Comparison of ENCODE assay signal across 14 cellular contexts in the genomic region with DNA sequence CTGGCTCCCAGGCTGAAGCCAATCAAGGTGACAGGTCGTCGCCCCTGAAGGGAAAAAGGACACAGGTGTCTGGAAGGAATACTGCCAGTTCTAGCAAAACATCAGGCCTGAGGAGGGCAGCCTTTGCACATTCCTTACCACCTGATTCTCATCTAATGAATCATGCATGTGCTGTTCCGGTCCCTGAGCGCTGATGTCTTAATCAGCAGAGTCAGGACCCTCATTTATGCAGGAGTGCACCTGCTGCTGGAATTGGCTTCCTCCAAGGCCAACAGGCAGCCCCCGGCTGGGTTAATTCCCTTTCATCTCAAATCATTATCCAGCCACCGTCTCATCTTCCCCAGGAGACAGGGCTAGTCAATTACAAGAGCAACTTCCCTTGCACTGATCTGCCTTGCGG.
DNase-seq lines count a peak whose midpoint lies in the region; ATAC-seq, FAIRE-seq and TF ChIP-seq lines count a peak whose summit lies in the region.
"Had no signal": no experiment of that assay in that cellular context is flagged by ENCODE, and none has a peak within 500 bp of the region (broad histone marks: within the 10 kb centered on the region; RNA-seq: fewer than 3 reads in every experiment).

No MANE protein-coding gene starts in this region.

- H3K4me1 ChIP-seq in small intestine (ENCODE audit: control insufficient read depth in 2 of 2, insufficient read depth in 1 of 2, low read depth in 1 of 2, low read length in 1 of 2), result peaks cover 3 to 6% of the 10 kb centered on the region in 2 donors
- H3K4me1 ChIP-seq: esophagus squamous epithelium had no signal

- no peak for ATAC-seq in esophagus mucosa
- ATAC-seq: activated CD8-positive, alpha-beta memory T cell treated with anti-CD3 and anti-CD28 coated beads, Interleukin-2, amount 10 ng/mL, durations not matched to agents 7 days and 5 days had no signal

- peaks cover 0 to 6% of the 10 kb centered on the region in 2 donors for H3K36me3 ChIP-seq in small intestine (ENCODE audit: control insufficient read depth in 2 of 2, insufficient read depth in 2 of 2, low read length in 2 of 2)

- TF ChIP-seq CTCF in RWPE1 (conservative IDR thresholded peaks at IDR 0.05; ENCODE audit: low read depth), result no peak

- POLR2A ChIA-PET in RWPE1 (lab: Yijun Ruan, JAX; ENCODE audit: low non-redundant PET), result no interaction called here

- H3K4me3 ChIP-seq in small intestine (ENCODE audit: low read depth in 1 of 2, low read length in 2 of 2), result peak overlapping the region in 1 of 2 donors; percentile 12
- H3K4me3 ChIP-seq: esophagus squamous epithelium had no signal

- H3K9me3 ChIP-seq in small intestine (ENCODE audit: control insufficient read depth, low read depth), result no peaks in the 10 kb centered on the region

- CTCF ChIA-PET in RWPE1 (lab: Yijun Ruan, JAX), result interaction anchor here (0.6 kb wide), 1 partner anchor 505 kb away, joined by 4 read pairs; no protein-coding TSS in a partner anchor

- peak; percentile 24 for DNase-seq in DMS 273 (lab: John Stamatoyannopoulos, UW; ENCODE audit: unreplicated experiment)
- no peak for DNase-seq in DMS 273 treated with DMSO at 0.1 percent for 48 hours (lab: John Stamatoyannopoulos, UW)
- DNase-seq in RWPE1 (ENCODE audit: low spot score), result peak; percentile 72
- DNase-seq in glomerular visceral epithelial cell (ENCODE audit: extremely low spot score), result peak; percentile 64
- peak; percentile 89 for DNase-seq in small intestine
- DNase-seq in activated T-cell treated with anti-CD3 and anti-CD28 coated beads, Interleukin-2, amount 50 U/mL, for 1 hour, result no peak
- no peak for DNase-seq in DMS53 (lab: John Stamatoyannopoulos, UW)
- DNase-seq: activated CD8-positive, alpha-beta memory T cell treated with anti-CD3 and anti-CD28 coated beads, Interleukin-2, amount 10 ng/mL, durations not matched to agents 7 days and 5 days; amniotic stem cell; esophagus squamous epithelium; NCI-H510A treated with DMSO at 0.1 percent for 48 hours; T-helper 1 cell had no signal

- H3K27ac ChIP-seq in RWPE1 (no peak overlapping the region), small intestine (ENCODE audit: low read depth in 1 of 2, low read length in 1 of 2) (peak overlapping the region; percentile 55 to 82)
- H3K27ac ChIP-seq: 22Rv1 had no signal

- H3K27me3 ChIP-seq in small intestine (ENCODE audit: control insufficient read depth in 2 of 2, insufficient read depth in 2 of 2, low read length in 2 of 2), result no peaks in the 10 kb centered on the region
- H3K27me3 ChIP-seq: esophagus squamous epithelium had no signal

- 14 to 61% (median 38%) methylated on average over 7 of the region's 7 CpGs for WGBS in small intestine, 3 donors

- no peak for FAIRE-seq in small intestine (lab: Jason Lieb, UNC)

Comparison
In these comparisons a context has a peak if more than half of its experiments do, and no peak if none do; other contexts are left out.
1. DNase-seq: peak in DMS 273 (single experiment), RWPE1 (single experiment), glomerular visceral epithelial cell (single experiment) and small intestine (single experiment); none in DMS 273 treated with DMSO at 0.1 percent for 48 hours (single experiment), activated T-cell treated with anti-CD3 and anti-CD28 coated beads, Interleukin-2, amount 50 U/mL, for 1 hour (single experiment) and DMS53 (single experiment).